Comparison of ENCODE assay signal across 19 cellular contexts in the genomic region with DNA sequence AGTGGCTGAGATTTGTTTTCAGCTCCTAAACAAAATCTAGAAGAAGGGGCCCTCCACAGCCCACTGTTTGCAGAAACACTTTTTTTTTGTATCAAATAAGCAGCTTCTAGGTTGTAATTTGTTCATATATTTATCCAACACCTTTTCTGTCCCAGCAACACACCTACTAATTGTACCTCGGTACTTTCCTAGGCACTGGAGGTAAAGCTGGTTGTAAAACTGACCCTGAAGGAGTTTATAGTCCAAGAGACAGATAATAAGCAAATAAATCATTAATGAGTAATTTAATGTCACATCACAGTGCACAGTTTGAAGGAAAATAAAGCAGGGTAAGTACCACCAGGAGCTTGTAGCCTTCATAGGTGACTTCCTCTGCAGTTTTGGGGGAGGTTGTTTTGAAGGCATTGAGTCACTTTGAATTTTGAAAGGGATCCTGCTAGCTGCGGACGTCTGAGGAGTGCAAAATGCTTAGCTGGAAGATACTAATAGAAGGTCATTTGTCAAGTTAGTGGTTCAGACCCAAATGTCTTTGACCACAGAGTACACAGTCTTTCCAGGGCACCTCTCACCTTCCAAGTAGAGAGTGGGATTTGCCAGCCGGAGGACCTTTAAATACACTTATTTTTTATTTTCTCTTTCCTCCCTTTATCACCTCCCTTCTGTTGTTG. TPM values are rescaled to one million over a fixed set of nuclear protein-coding genes. Genes with fewer than 3 reads are reported as not detected.
DNase-seq lines count a peak whose midpoint lies in the region; ATAC-seq and TF ChIP-seq lines count a peak whose summit lies in the region.
"Had no signal": no experiment of that assay in that cellular context is flagged by ENCODE, and none has a peak within 500 bp of the region (broad histone marks: within the 10 kb centered on the region; RNA-seq: fewer than 3 reads in every experiment).

No MANE protein-coding gene starts in this region.

- H3K9ac ChIP-seq in duodenal mucosa (ENCODE audit: low read depth in 1 of 2, low read length in 2 of 2): peak overlapping the region in 1 of 2 donors; percentile 98

- peak overlapping the region in 2 of 4 donors; percentile 25 to 70 for H3K4me3 ChIP-seq in Peyer's patch
- peak overlapping the region; percentile 64 to 68 for H3K4me3 ChIP-seq in duodenal mucosa (ENCODE audit: low read depth in 1 of 2, low read length in 2 of 2)
- peak overlapping the region in 1 of 4 donors; percentile 76 for H3K4me3 ChIP-seq in tibial nerve
- no peak overlapping the region for H3K4me3 ChIP-seq in suprapubic skin
- H3K4me3 ChIP-seq: GM12878 had no signal

- no peak for TF ChIP-seq EP300 in tibial nerve (IDR thresholded peaks at IDR 0.05)
- TF ChIP-seq EP300 in suprapubic skin (IDR thresholded peaks at IDR 0.05): no peak

- no peaks in the 10 kb centered on the region for H3K36me3 Mint-ChIP-seq in nephron (ENCODE audit: low read depth)

- 62 to 74% methylated on average over 4 of the region's 4 CpGs for WGBS in tibial nerve, 2 donors
- whole genome bisulfite sequencing in suprapubic skin: 79% methylated on average over 4 of the region's 4 CpGs

- no peaks in the 10 kb centered on the region for H3K9me3 ChIP-seq in Peyer's patch
- no peaks in the 10 kb centered on the region for H3K9me3 ChIP-seq in duodenal mucosa (ENCODE audit: control insufficient read depth in 1 of 2, low read length in 2 of 2)
- no peaks in the 10 kb centered on the region for H3K9me3 ChIP-seq in tibial nerve
- H3K9me3 ChIP-seq in suprapubic skin: no peaks in the 10 kb centered on the region

- ATAC-seq in GM21423 (IDR thresholded peaks at IDR 0.05; ENCODE audit: unreplicated experiment): no peak
- ATAC-seq: activated CD8-positive, alpha-beta T cell treated with anti-CD3 and anti-CD28 coated beads, Interleukin-2, amount 10 ng/mL, durations not matched to agents 7 days and 5 days; GM12878 had no signal

- H3K27ac ChIP-seq in Peyer's patch (peak overlapping the region; percentile 1 to 94 (median 77)), duodenal mucosa (ENCODE audit: low read depth, low read length) (peak overlapping the region; percentile 70), tibial nerve (peak overlapping the region; percentile 6 to 97 (median 50)), suprapubic skin (no peak overlapping the region)
- H3K27ac ChIP-seq: brain microvascular endothelial cell, C4-2B, RWPE1 had no signal

- no peaks in the 10 kb centered on the region for H3K27me3 ChIP-seq in Peyer's patch
- no peaks in the 10 kb centered on the region for H3K27me3 ChIP-seq in duodenal mucosa (ENCODE audit: control insufficient read depth in 1 of 2, insufficient read depth in 2 of 2, low read length in 2 of 2)
- H3K27me3 ChIP-seq in tibial nerve: no peaks in the 10 kb centered on the region
- H3K27me3 ChIP-seq in suprapubic skin: no peaks in the 10 kb centered on the region
- H3K27me3 ChIP-seq: brain microvascular endothelial cell had no signal

- H3K4me1 ChIP-seq in Peyer's patch (peaks cover 0 to 37% (median 0%) of the 10 kb centered on the region in 4 donors), duodenal mucosa (ENCODE audit: control insufficient read depth in 1 of 2, insufficient read depth in 2 of 2, low read length in 2 of 2) (peaks cover 41 to 62% of the 10 kb centered on the region in 2 donors), tibial nerve (peaks cover 0 to 72% (median 21%) of the 10 kb centered on the region in 4 donors), suprapubic skin (peaks cover 58% of the 10 kb centered on the region)

- H3K27me3 Mint-ChIP-seq in nephron (ENCODE audit: low read depth): peaks cover 8% of the 10 kb centered on the region

- no peaks in the 10 kb centered on the region for H3K36me3 ChIP-seq in Peyer's patch
- no peaks in the 10 kb centered on the region for H3K36me3 ChIP-seq in duodenal mucosa (ENCODE audit: control insufficient read depth in 1 of 2, insufficient read depth in 2 of 2, low read length in 2 of 2)
- no peaks in the 10 kb centered on the region for H3K36me3 ChIP-seq in tibial nerve
- no peaks in the 10 kb centered on the region for H3K36me3 ChIP-seq in suprapubic skin

- TF ChIP-seq POLR2A in Peyer's patch (IDR thresholded peaks at IDR 0.05): no peak
- TF ChIP-seq POLR2A in tibial nerve (IDR thresholded peaks at IDR 0.05): no peak
- TF ChIP-seq POLR2A in suprapubic skin (IDR thresholded peaks at IDR 0.05): no peak

- no peak for TF ChIP-seq CTCF in Peyer's patch (IDR thresholded peaks at IDR 0.05)
- no peak for TF ChIP-seq CTCF in nephron (IDR thresholded peaks at IDR 0.05; ENCODE audit: unreplicated experiment in 3 of 3)
- no peak for TF ChIP-seq CTCF in tibial nerve (IDR thresholded peaks at IDR 0.05)
- no peak for TF ChIP-seq CTCF in suprapubic skin (IDR thresholded peaks at IDR 0.05)

- DNase-seq in Peyer's patch: no peak
- DNase-seq in tibial nerve (ENCODE audit: low spot score in 2 of 2): no peak
- DNase-seq in suprapubic skin (ENCODE audit: low spot score in 2 of 2): no peak
- DNase-seq in H4 (ENCODE audit: low spot score): no peak
- DNase-seq: activated CD8-positive, alpha-beta T cell treated with anti-CD3 and anti-CD28 coated beads, Interleukin-2, amount 10 ng/mL, durations not matched to agents 7 days and 5 days; brain microvascular endothelial cell; endodermal cell; Karpas-422; mammary epithelial cell; NCI-H187 treated with DMSO at 0.1 percent for 48 hours; NCI-H69; occipital lobe; T1000 had no signal

- H3K9me3 Mint-ChIP-seq in nephron: no peaks in the 10 kb centered on the region
- H3K9me3 Mint-ChIP-seq: endodermal cell had no signal

- H3K4me3 Mint-ChIP-seq in nephron: no peak overlapping the region
- H3K4me3 Mint-ChIP-seq: activated CD8-positive, alpha-beta T cell treated with anti-CD3 and anti-CD28 coated beads, Interleukin-2, amount 10 ng/mL, durations not matched to agents 7 days and 5 days; endodermal cell had no signal

- peaks cover 47% of the 10 kb centered on the region for H3K4me1 Mint-ChIP-seq in nephron

- peak overlapping the region in 2 of 3 experiments; percentile 33 to 68 for H3K27ac Mint-ChIP-seq in nephron
- H3K27ac Mint-ChIP-seq: activated CD8-positive, alpha-beta T cell treated with anti-CD3 and anti-CD28 coated beads, Interleukin-2, amount 10 ng/mL, durations not matched to agents 7 days and 5 days; endodermal cell had no signal

RNA-seq across cellular contexts. Expression of a gene that starts 53.7 kb away (rescaled TPM):
- total RNA-seq in Peyer's patch (1 to 10 TPM; 1.3 to 9.9 (median 2.3) TPM), tibial nerve (10 to 100 TPM in 3 of 4 donors, 1 to 10 TPM in 1; 5.5 to 29.1 (median 15.7) TPM), suprapubic skin (10 to 100 TPM; 13.2 to 17.1 (median 13.5) TPM)
- total RNA-seq in H4 (2014; rRNA removed; shearing (Covaris generic)): 39.3 and 40.2 TPM in 2 replicates
